19 cellular contexts compared by ENCODE assay signal in genomic region chr20:45496166-45496565, GRCh38. TPM values are rescaled to one million over a fixed set of nuclear protein-coding genes. Genes with fewer than 3 reads are reported as not detected.
DNase-seq lines count a peak whose midpoint lies in the region; ATAC-seq and TF ChIP-seq lines count a peak whose summit lies in the region.
"Had no signal": no experiment of that assay in that cellular context is flagged by ENCODE, and none has a peak within 500 bp of the region (broad histone marks: within the 10 kb centered on the region; RNA-seq: fewer than 3 reads in every experiment).

No MANE protein-coding gene starts in this region.

- TF ChIP-seq CTCF in colonic mucosa (IDR thresholded peaks at IDR 0.05) (no peak), neutrophil (IDR thresholded peaks at IDR 0.05) (no peak), transverse colon (IDR thresholded peaks at IDR 0.05) (no peak)

- no peak overlapping the region for H3K9ac ChIP-seq in colonic mucosa (ENCODE audit: low read depth in 2 of 2, low read length in 2 of 2)
- H3K9ac ChIP-seq: BLaER1 had no signal

- H3K4me1 ChIP-seq in colonic mucosa (peaks cover 4% of the 10 kb centered on the region), neutrophil (ENCODE audit: control insufficient read depth in 1 of 2, insufficient read depth in 1 of 2, low read depth in 1 of 2, low read length in 1 of 2) (peaks cover 18 to 27% of the 10 kb centered on the region in 2 experiments), transverse colon (peaks cover 0 to 31% (median 8%) of the 10 kb centered on the region in 4 donors)
- H3K4me1 ChIP-seq: Caco-2, HAP-1 had no signal

- intact Hi-C loops in colonic mucosa (cut with DNase I) (no loop called here), transverse colon (cut with DNase I; ENCODE audit: low total_unique reads) (no loop called here)

- in situ Hi-C loops in transverse colon (cut with MboI; ENCODE audit: low pct_ligation_motif_present in 1 of 4, low pct_unique_long_range_greater_than_20kb in 1 of 4, low sequenced_read_pairs in 3 of 4), result no loop called here

- H3K4me3 ChIP-seq in colonic mucosa (no peak overlapping the region), neutrophil (ENCODE audit: low read depth in 1 of 2, low read length in 1 of 2) (no peak overlapping the region), transverse colon (no peak overlapping the region)
- H3K4me3 ChIP-seq: BLaER1, HAP-1 had no signal

- H3K27me3 ChIP-seq in colonic mucosa (no peaks in the 10 kb centered on the region), neutrophil (peaks cover 14% of the 10 kb centered on the region), transverse colon (peaks cover 5% of the 10 kb centered on the region)
- H3K27me3 ChIP-seq: BLaER1 had no signal

- 44 to 51% methylated on average over 2 to 3 of the region's 3 CpGs for WGBS in transverse colon (ENCODE audit: low coverage in 1 of 2), 2 donors

- no peaks in the 10 kb centered on the region for H3K36me3 ChIP-seq in colonic mucosa
- H3K36me3 ChIP-seq in neutrophil, result no peaks in the 10 kb centered on the region
- H3K36me3 ChIP-seq in transverse colon, result no peaks in the 10 kb centered on the region
- H3K36me3 ChIP-seq: BLaER1, HAP-1 had no signal

- H3K27ac ChIP-seq in colonic mucosa, result no peak overlapping the region
- H3K27ac ChIP-seq in neutrophil, result peak overlapping the region; percentile 59
- peak overlapping the region in 1 of 4 donors; percentile 40 for H3K27ac ChIP-seq in transverse colon
- H3K27ac ChIP-seq: BLaER1, C4-2B had no signal

- ATAC-seq in GM18868 (IDR thresholded peaks at IDR 0.05; ENCODE audit: unreplicated experiment), result no peak
- no peak for ATAC-seq in HG03045 (IDR thresholded peaks at IDR 0.05; ENCODE audit: unreplicated experiment)
- ATAC-seq in GM21529 (IDR thresholded peaks at IDR 0.05; ENCODE audit: unreplicated experiment), result no peak
- ATAC-seq: CD8-positive, alpha-beta T cell had no signal

- H3K9me3 ChIP-seq in colonic mucosa (no peaks in the 10 kb centered on the region), neutrophil (no peaks in the 10 kb centered on the region), transverse colon (no peaks in the 10 kb centered on the region)
- H3K9me3 ChIP-seq: BLaER1, Caco-2, HAP-1 had no signal

- TF ChIP-seq EP300 in transverse colon (IDR thresholded peaks at IDR 0.05; ENCODE audit: low read depth), result no peak

- no peak for TF ChIP-seq POLR2A in transverse colon (IDR thresholded peaks at IDR 0.05)

- DNase-seq in colonic mucosa (peak; percentile 55), transverse colon (peak; percentile 34)
- DNase-seq: Caco-2; CD4-positive, CD25-positive, alpha-beta regulatory T cell; CD8-positive, alpha-beta T cell; DMS153; DND-41; GOT3; HFFc6 had no signal

RNA-seq across cellular contexts. Expression of gene SPINT3, which starts 19.3 kb away (rescaled TPM):
- total RNA-seq in colonic mucosa (not detected), transverse colon (not detected)
- total RNA-seq: A172; A673; B cell; Caco-2; CD4-positive, CD25-positive, alpha-beta regulatory T cell; CD8-positive, alpha-beta T cell; HFFc6 had no signal

RNA-seq across cellular contexts. Expression of gene WFDC2, which starts 26.6 kb away (rescaled TPM):
- 100 to 1,000 TPM; 117 to 285 TPM for total RNA-seq in colonic mucosa
- total RNA-seq in transverse colon, result 100 to 1,000 TPM in 1 of 4 donors, 10 to 100 TPM in 3; 11.0 to 325 (median 38.8) TPM
- total RNA-seq: A172; A673; B cell; CD4-positive, CD25-positive, alpha-beta regulatory T cell; CD8-positive, alpha-beta T cell had no signal

RNA-seq across cellular contexts. Expression of gene WFDC6, which starts 43.1 kb away (rescaled TPM):
- total RNA-seq in colonic mucosa, result not detected
- total RNA-seq in transverse colon, result not detected
- total RNA-seq: A172; A673; B cell; Caco-2; CD4-positive, CD25-positive, alpha-beta regulatory T cell; CD8-positive, alpha-beta T cell; HFFc6 had no signal

RNA-seq across cellular contexts. Expression of gene EPPIN, which starts 51.0 kb away (rescaled TPM):
- not detected for total RNA-seq in colonic mucosa
- not detected for total RNA-seq in transverse colon
- total RNA-seq: A172; A673; B cell; Caco-2; CD4-positive, CD25-positive, alpha-beta regulatory T cell; CD8-positive, alpha-beta T cell; HFFc6 had no signal
